18 cellular contexts compared by ENCODE assay signal in genomic region chr20:17499041-17499440, GRCh38. TPM values are rescaled to one million over a fixed set of nuclear protein-coding genes. Genes with fewer than 3 reads are reported as not detected.
DNase-seq lines count a peak whose midpoint lies in the region; ATAC-seq, FAIRE-seq and TF ChIP-seq lines count a peak whose summit lies in the region.
"Had no signal": no experiment of that assay in that cellular context is flagged by ENCODE, and none has a peak within 500 bp of the region (broad histone marks: within the 10 kb centered on the region; RNA-seq: fewer than 3 reads in every experiment).

No MANE protein-coding gene starts in this region.

- H3K36me3 ChIP-seq in RWPE2 (ENCODE audit: low read depth) = no peaks in the 10 kb centered on the region
- no peaks in the 10 kb centered on the region for H3K36me3 ChIP-seq in aorta (ENCODE audit: control insufficient read depth in 1 of 2, insufficient read depth in 2 of 2, low read length in 1 of 2)
- H3K36me3 ChIP-seq: BLaER1 treated with 17β-estradiol and CSF1 and Interleukin-3, amounts not matched to agents 10 nM and 100 nM; prostate gland had no signal

- WGBS in aorta, 2 donors = 85 to 86% methylated on average over 5 of the region's 5 CpGs

- intact Hi-C loops in aorta (cut with DNase I) = no loop called here

- peak overlapping the region; percentile 22 for H3K27ac ChIP-seq in RWPE2 (ENCODE audit: poor library complexity, severe bottlenecking)
- H3K27ac ChIP-seq in aorta (ENCODE audit: low read depth in 1 of 2, low read length in 2 of 2) = no peak overlapping the region
- H3K27ac ChIP-seq: BLaER1 treated with 17β-estradiol and CSF1 and Interleukin-3, amounts not matched to agents 10 nM and 100 nM; prostate gland had no signal

- FAIRE-seq in H54 (lab: Jason Lieb, UNC) = no peak

- TF ChIP-seq CTCF in RWPE2 (IDR thresholded peaks at IDR 0.05; ENCODE audit: poor library complexity, severe bottlenecking) = no peak
- TF ChIP-seq CTCF in fibroblast of villous mesenchyme (IDR thresholded peaks at IDR 0.05; ENCODE audit: insufficient read depth, low read depth, low read length) = no peak

- TF ChIP-seq POLR2A in H54 (IDR thresholded peaks at IDR 0.05; ENCODE audit: low read depth, low read length) = no peak

- peak; percentile 2 for DNase-seq in GM04504 (ENCODE audit: low read depth)
- DNase-seq in RWPE2 (ENCODE audit: low spot score) = no peak
- peak; percentile 23 for DNase-seq in fibroblast of villous mesenchyme (ENCODE audit: low read depth)
- peak; percentile 10 for DNase-seq in renal cortical epithelial cell (ENCODE audit: low read depth)
- DNase-seq in GM19238 (ENCODE audit: insufficient read length, low spot score) = no peak
- DNase-seq in H54 (ENCODE audit: insufficient read length, low spot score) = no peak
- DNase-seq in aorta = no peak
- DNase-seq: activated B cell treated with CpG ODN at 0.5 μM for 24 hours; activated naive CD8-positive, alpha-beta T cell treated with anti-CD3 and anti-CD28 coated beads, Interleukin-2, amount 10 ng/mL, durations not matched to agents 7 days and 5 days; caudate nucleus; MV-4-11; NCI-H2029 treated with DMSO at 0.1 percent for 48 hours; NCI-H526 treated with DMSO at 0.1 percent for 48 hours; substantia nigra had no signal

- peaks cover 5% of the 10 kb centered on the region for H3K4me1 ChIP-seq in RWPE2 (ENCODE audit: insufficient read depth, poor library complexity, severe bottlenecking)
- H3K4me1 ChIP-seq in aorta (ENCODE audit: control insufficient read depth in 1 of 2, insufficient read depth in 2 of 2, low read length in 2 of 2) = no peaks in the 10 kb centered on the region
- H3K4me1 ChIP-seq: prostate gland had no signal

- H3K9me3 ChIP-seq in RWPE2 (ENCODE audit: severe bottlenecking) (no peaks in the 10 kb centered on the region), aorta (ENCODE audit: control insufficient read depth, low read length) (no peaks in the 10 kb centered on the region)
- H3K9me3 ChIP-seq: BLaER1 treated with 17β-estradiol and CSF1 and Interleukin-3, amounts not matched to agents 10 nM and 100 nM; prostate gland had no signal

- H3K4me3 ChIP-seq in RWPE2 (ENCODE audit: severe bottlenecking) (no peak overlapping the region), fibroblast of villous mesenchyme (ENCODE audit: low read depth, low read length) (no peak overlapping the region), aorta (ENCODE audit: low read length in 2 of 2) (no peak overlapping the region)
- H3K4me3 ChIP-seq: BLaER1 treated with 17β-estradiol and CSF1 and Interleukin-3, amounts not matched to agents 10 nM and 100 nM; prostate gland had no signal

- H3K27me3 ChIP-seq in RWPE2 (ENCODE audit: insufficient read depth, poor library complexity, severe bottlenecking) (no peaks in the 10 kb centered on the region), aorta (ENCODE audit: control insufficient read depth in 1 of 2, insufficient read depth in 2 of 2, low read length in 1 of 2) (no peaks in the 10 kb centered on the region)
- H3K27me3 ChIP-seq: BLaER1 treated with 17β-estradiol and CSF1 and Interleukin-3, amounts not matched to agents 10 nM and 100 nM had no signal

- ATAC-seq in RWPE2 (ENCODE audit: low read depth) (peak; percentile 85), aorta (ENCODE audit: low FRiP score) (no peak)
- ATAC-seq: esophagus mucosa had no signal

RNA-seq across cellular contexts. Expression of gene BFSP1, which starts 32.1 kb away (rescaled TPM):
- total RNA-seq in fibroblast of villous mesenchyme (2.9 and 4.7 TPM in 2 replicates), renal cortical epithelial cell (2.3 and 7.5 TPM in 2 replicates), aorta (1 to 10 TPM; 1.5 to 2.6 TPM)
- polyA plus RNA-seq in aorta = 1 to 10 TPM; 2.4 to 9.9 TPM
- total RNA-seq: activated B cell treated with CpG ODN at 0.5 μM for 24 hours had no signal
- polyA plus RNA-seq: IgD-negative memory B cell had no signal

Comparison
In these comparisons a context has a peak if more than half of its experiments do, and no peak if none do; other contexts are left out.
1. DNase-seq: peak in GM04504 (single experiment), fibroblast of villous mesenchyme (single experiment) and renal cortical epithelial cell (single experiment); none in RWPE2 (single experiment), GM19238 (single experiment), H54 (single experiment) and aorta (0 of 2).